21 cellular contexts compared by ENCODE assay signal in the genomic region with DNA sequence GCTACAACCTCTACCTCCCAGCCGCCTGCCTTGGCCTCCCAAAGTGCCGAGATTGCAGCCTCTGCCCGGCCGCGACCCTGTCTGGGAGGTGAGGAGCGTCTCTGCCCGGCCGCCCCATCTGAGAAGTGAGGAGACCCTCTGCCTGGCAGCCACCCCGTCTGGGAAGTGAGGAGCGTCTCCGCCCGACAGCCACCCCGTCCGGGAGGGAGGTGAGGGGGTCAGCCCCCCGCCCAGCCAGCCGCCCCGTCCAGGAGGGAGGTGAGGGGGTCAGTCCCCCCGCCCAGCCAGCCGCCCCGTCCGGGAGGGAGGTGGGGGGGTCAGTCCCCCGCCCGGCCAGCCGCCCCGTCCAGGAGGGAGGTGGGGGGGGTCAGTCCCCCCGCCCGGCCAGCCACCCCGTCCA. TPM values are rescaled to one million over a fixed set of nuclear protein-coding genes. Genes with fewer than 3 reads are reported as not detected.
"Had no signal": no experiment of that assay in that cellular context is flagged by ENCODE, and none has a peak within 500 bp of the region (broad histone marks: within the 10 kb centered on the region; RNA-seq: fewer than 3 reads in every experiment).

No MANE protein-coding gene starts in this region.

RNA-seq across cellular contexts. Expression of gene OR11H6, which starts 11.1 kb away (rescaled TPM):
- total RNA-seq: activated naive CD4-positive, alpha-beta T cell treated with anti-CD3 and anti-CD28 coated beads for 36 hours; activated naive CD4-positive, alpha-beta T cell treated with anti-CD3 and anti-CD28 coated beads, Interleukin-2, amount 50 U/mL, for 72 hours; activated naive CD8-positive, alpha-beta T cell treated with anti-CD3 and anti-CD28 coated beads for 36 hours; activated naive CD8-positive, alpha-beta T cell treated with anti-CD3 and anti-CD28 coated beads, Interleukin-2, amount 10 ng/mL, durations not matched to agents 7 days and 5 days; activated T-cell treated with anti-CD3 and anti-CD28 coated beads, Interleukin-2, amount 50 U/mL, for 4 hours; activated T-cell treated with anti-CD3 and anti-CD28 coated beads, Interleukin-2, amount 50 U/mL, for 72 hours; activated T-helper 1 cell treated with anti-CD3 and anti-CD28 coated beads, Interleukin-12 subunit alpha, Interleukin-12 subunit beta, Interleukin-2, Interleukin-4 antibody, amounts not matched to agents 30 ng/mL and 10 ng/mL and 1 ng/mL, durations not matched to agents 14 hours and 24 hours and 36 hours; activated T-helper 17 cell treated with anti-CD3 and anti-CD28 coated beads, Interleukin-2, amount 50 U/mL, for 72 hours; activated T-helper 2 cell treated with anti-CD3 and anti-CD28 coated beads, Interferon-gamma antibody, Interleukin-2, Interleukin-4, amounts not matched to agents 10 μg/mL and 5 μg/mL and 100 μg/mL, durations not matched to agents 14 hours and 24 hours and 36 hours; adrenal gland; aorta; ascending aorta; astrocyte; body of pancreas; breast epithelium; bronchial epithelial cell; cardiac muscle cell; cardiac septum; cerebellum; chondrocyte had no signal
- polyA plus RNA-seq: adipose tissue, adrenal gland, aorta, cardiac muscle cell had no signal

RNA-seq across cellular contexts. Expression of gene OR11H7, which starts 16.4 kb away (rescaled TPM):
- total RNA-seq: activated naive CD4-positive, alpha-beta T cell treated with anti-CD3 and anti-CD28 coated beads for 36 hours; activated naive CD4-positive, alpha-beta T cell treated with anti-CD3 and anti-CD28 coated beads, Interleukin-2, amount 50 U/mL, for 72 hours; activated naive CD8-positive, alpha-beta T cell treated with anti-CD3 and anti-CD28 coated beads for 36 hours; activated naive CD8-positive, alpha-beta T cell treated with anti-CD3 and anti-CD28 coated beads, Interleukin-2, amount 10 ng/mL, durations not matched to agents 7 days and 5 days; activated T-cell treated with anti-CD3 and anti-CD28 coated beads, Interleukin-2, amount 50 U/mL, for 4 hours; activated T-cell treated with anti-CD3 and anti-CD28 coated beads, Interleukin-2, amount 50 U/mL, for 72 hours; activated T-helper 1 cell treated with anti-CD3 and anti-CD28 coated beads, Interleukin-12 subunit alpha, Interleukin-12 subunit beta, Interleukin-2, Interleukin-4 antibody, amounts not matched to agents 30 ng/mL and 10 ng/mL and 1 ng/mL, durations not matched to agents 14 hours and 24 hours and 36 hours; activated T-helper 17 cell treated with anti-CD3 and anti-CD28 coated beads, Interleukin-2, amount 50 U/mL, for 72 hours; activated T-helper 2 cell treated with anti-CD3 and anti-CD28 coated beads, Interferon-gamma antibody, Interleukin-2, Interleukin-4, amounts not matched to agents 10 μg/mL and 5 μg/mL and 100 μg/mL, durations not matched to agents 14 hours and 24 hours and 36 hours; adrenal gland; aorta; ascending aorta; astrocyte; body of pancreas; breast epithelium; bronchial epithelial cell; cardiac muscle cell; cardiac septum; cerebellum; chondrocyte had no signal
- polyA plus RNA-seq: adipose tissue, adrenal gland, aorta, cardiac muscle cell had no signal

RNA-seq across cellular contexts. Expression of gene OR11G2, which starts 21.7 kb away (rescaled TPM):
- total RNA-seq: activated naive CD4-positive, alpha-beta T cell treated with anti-CD3 and anti-CD28 coated beads for 36 hours; activated naive CD4-positive, alpha-beta T cell treated with anti-CD3 and anti-CD28 coated beads, Interleukin-2, amount 50 U/mL, for 72 hours; activated naive CD8-positive, alpha-beta T cell treated with anti-CD3 and anti-CD28 coated beads for 36 hours; activated naive CD8-positive, alpha-beta T cell treated with anti-CD3 and anti-CD28 coated beads, Interleukin-2, amount 10 ng/mL, durations not matched to agents 7 days and 5 days; activated T-cell treated with anti-CD3 and anti-CD28 coated beads, Interleukin-2, amount 50 U/mL, for 4 hours; activated T-cell treated with anti-CD3 and anti-CD28 coated beads, Interleukin-2, amount 50 U/mL, for 72 hours; activated T-helper 1 cell treated with anti-CD3 and anti-CD28 coated beads, Interleukin-12 subunit alpha, Interleukin-12 subunit beta, Interleukin-2, Interleukin-4 antibody, amounts not matched to agents 30 ng/mL and 10 ng/mL and 1 ng/mL, durations not matched to agents 14 hours and 24 hours and 36 hours; activated T-helper 17 cell treated with anti-CD3 and anti-CD28 coated beads, Interleukin-2, amount 50 U/mL, for 72 hours; activated T-helper 2 cell treated with anti-CD3 and anti-CD28 coated beads, Interferon-gamma antibody, Interleukin-2, Interleukin-4, amounts not matched to agents 10 μg/mL and 5 μg/mL and 100 μg/mL, durations not matched to agents 14 hours and 24 hours and 36 hours; adrenal gland; aorta; ascending aorta; astrocyte; body of pancreas; breast epithelium; bronchial epithelial cell; cardiac muscle cell; cardiac septum; cerebellum; chondrocyte had no signal
- polyA plus RNA-seq: adipose tissue, adrenal gland, aorta, cardiac muscle cell had no signal

RNA-seq across cellular contexts. Expression of gene OR11H4, which starts 26.7 kb away (rescaled TPM):
- total RNA-seq: activated naive CD4-positive, alpha-beta T cell treated with anti-CD3 and anti-CD28 coated beads for 36 hours; activated naive CD4-positive, alpha-beta T cell treated with anti-CD3 and anti-CD28 coated beads, Interleukin-2, amount 50 U/mL, for 72 hours; activated naive CD8-positive, alpha-beta T cell treated with anti-CD3 and anti-CD28 coated beads for 36 hours; activated naive CD8-positive, alpha-beta T cell treated with anti-CD3 and anti-CD28 coated beads, Interleukin-2, amount 10 ng/mL, durations not matched to agents 7 days and 5 days; activated T-cell treated with anti-CD3 and anti-CD28 coated beads, Interleukin-2, amount 50 U/mL, for 4 hours; activated T-cell treated with anti-CD3 and anti-CD28 coated beads, Interleukin-2, amount 50 U/mL, for 72 hours; activated T-helper 1 cell treated with anti-CD3 and anti-CD28 coated beads, Interleukin-12 subunit alpha, Interleukin-12 subunit beta, Interleukin-2, Interleukin-4 antibody, amounts not matched to agents 30 ng/mL and 10 ng/mL and 1 ng/mL, durations not matched to agents 14 hours and 24 hours and 36 hours; activated T-helper 17 cell treated with anti-CD3 and anti-CD28 coated beads, Interleukin-2, amount 50 U/mL, for 72 hours; activated T-helper 2 cell treated with anti-CD3 and anti-CD28 coated beads, Interferon-gamma antibody, Interleukin-2, Interleukin-4, amounts not matched to agents 10 μg/mL and 5 μg/mL and 100 μg/mL, durations not matched to agents 14 hours and 24 hours and 36 hours; adrenal gland; aorta; ascending aorta; astrocyte; body of pancreas; breast epithelium; bronchial epithelial cell; cardiac muscle cell; cardiac septum; cerebellum; chondrocyte had no signal
- polyA plus RNA-seq: adipose tissue, adrenal gland, aorta, cardiac muscle cell had no signal
